ENCODE assay signal across 23 cellular contexts in the genomic region with DNA sequence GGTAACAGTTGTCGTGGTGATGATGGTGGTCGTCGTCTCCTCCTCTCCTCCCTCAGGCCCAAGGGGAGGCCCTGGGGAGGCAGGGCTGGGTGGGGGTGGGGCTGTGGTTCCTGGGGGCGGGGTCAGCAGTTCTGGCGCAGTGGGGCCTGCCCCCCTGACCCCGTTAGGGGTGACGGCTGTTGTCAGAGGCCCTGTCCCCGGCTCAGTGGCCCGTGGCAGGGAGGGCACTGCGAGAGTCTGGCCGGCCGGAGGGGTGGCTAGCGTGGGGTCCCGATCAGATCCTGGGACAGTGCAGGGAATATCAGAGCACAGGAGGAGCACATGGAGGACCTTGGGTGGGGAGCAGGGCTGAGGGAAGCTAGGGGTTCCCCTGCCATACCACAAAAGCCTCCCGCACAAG. TPM values are rescaled to one million over a fixed set of nuclear protein-coding genes. Genes with fewer than 3 reads are reported as not detected.
DNase-seq lines count a peak whose midpoint lies in the region; ATAC-seq and TF ChIP-seq lines count a peak whose summit lies in the region.
"Had no signal": no experiment of that assay in that cellular context is flagged by ENCODE, and none has a peak within 500 bp of the region (broad histone marks: within the 10 kb centered on the region; RNA-seq: fewer than 3 reads in every experiment).

No MANE protein-coding gene starts in this region.

- intact Hi-C loops in tibial artery (cut with DNase I; ENCODE audit: low total_unique reads) = no loop called here
- intact Hi-C loops in Right ventricle myocardium inferior (cut with DNase I) = no loop called here

- no peak overlapping the region for H3K27ac Mint-ChIP-seq in brain
- H3K27ac Mint-ChIP-seq: CD14-positive monocyte; CD4-positive, alpha-beta T cell; HFFc6 had no signal

- no peaks in the 10 kb centered on the region for H3K9me3 ChIP-seq in tibial artery
- H3K9me3 ChIP-seq: A549; BE2C; BLaER1 treated with 17β-estradiol and CSF1 and Interleukin-3, amounts not matched to agents 10 nM and 100 nM; HAP-1 had no signal

- no peak for ATAC-seq in Right ventricle myocardium inferior
- ATAC-seq: A549 had no signal

- H3K4me3 ChIP-seq in H7 (ENCODE audit: insufficient read depth, low read depth, low read length) = no peak overlapping the region
- H3K4me3 ChIP-seq in tibial artery = no peak overlapping the region
- H3K4me3 ChIP-seq: A549; BLaER1 treated with 17β-estradiol and CSF1 and Interleukin-3, amounts not matched to agents 10 nM and 100 nM; GM23248; HAP-1 had no signal

- H3K36me3 ChIP-seq in H7 (replicated peaks; ENCODE audit: control insufficient read depth, insufficient read depth, low read length) (peaks cover 1% of the 10 kb centered on the region), tibial artery (no peaks in the 10 kb centered on the region)
- H3K36me3 ChIP-seq: BLaER1 treated with 17β-estradiol and CSF1 and Interleukin-3, amounts not matched to agents 10 nM and 100 nM; HAP-1 had no signal

- no peak for TF ChIP-seq CTCF in brain (conservative IDR thresholded peaks at IDR 0.05)
- no peak for TF ChIP-seq CTCF in tibial artery (IDR thresholded peaks at IDR 0.05)

- no peak overlapping the region for H3K27ac ChIP-seq in tibial artery
- H3K27ac ChIP-seq: A549; BLaER1 treated with 17β-estradiol and CSF1 and Interleukin-3, amounts not matched to agents 10 nM and 100 nM; GM23248 had no signal

- peaks cover 17% of the 10 kb centered on the region for H3K36me3 Mint-ChIP-seq in brain
- H3K36me3 Mint-ChIP-seq: CD14-positive monocyte had no signal

- DNase-seq in H7 (peak; percentile 61), iPS-NIHi11 (ENCODE audit: low spot score) (peak; percentile 2), tibial artery (no peak), NAMALWA (ENCODE audit: low spot score) (no peak), Right ventricle myocardium inferior (ENCODE audit: missing footprints) (no peak)
- DNase-seq in activated CD8-positive, alpha-beta memory T cell treated with anti-CD3 and anti-CD28 coated beads, Interleukin-2, amount 50 U/mL, for 4 hours = no peak
- DNase-seq: 8988T; ACHN; AML-193; BE2C; Calu3; CD4-positive, alpha-beta T cell; COR-L47; DMS53; DMS79 treated with DMSO at 0.1 percent for 48 hours; GF-D8; GM23248; HFFc6 had no signal

- H3K9me3 Mint-ChIP-seq in brain = peaks cover 0 to 4% (median 0%) of the 10 kb centered on the region in 5 experiments
- H3K9me3 Mint-ChIP-seq: CD4-positive, alpha-beta T cell; HFFc6 had no signal

- H3K4me3 Mint-ChIP-seq in brain = peak overlapping the region in 3 of 5 experiments; percentile 16 to 93 (median 92)
- H3K4me3 Mint-ChIP-seq: CD4-positive, alpha-beta T cell; HFFc6 had no signal

- H3K4me1 ChIP-seq in tibial artery = peaks cover 0 to 26% (median 12%) of the 10 kb centered on the region in 4 donors

- H3K27me3 ChIP-seq in H7 (ENCODE audit: control insufficient read depth, insufficient read depth, low read length) (no peaks in the 10 kb centered on the region; the same call in 1 of the 2 replicates), tibial artery (peaks cover 2 to 45% of the 10 kb centered on the region in 2 donors)
- H3K27me3 ChIP-seq: BE2C had no signal

- peaks cover 36% of the 10 kb centered on the region for H3K4me1 Mint-ChIP-seq in brain

- H3K27me3 Mint-ChIP-seq in brain = peaks cover 11% of the 10 kb centered on the region

RNA-seq across cellular contexts. Expression of a gene that starts 2.5 kb away (rescaled TPM):
- 47.3 and 59.0 TPM in 2 replicates for total RNA-seq in H7 (2014; rRNA removed; shearing (Covaris generic))
- polyA plus RNA-seq in brain (ENCODE audit: insufficient read depth, low read depth, low replicate concordance) = 187 TPM
- 0.43 TPM for total RNA-seq in Right ventricle myocardium inferior
- total RNA-seq: CD4-positive, alpha-beta T cell had no signal
- polyA plus RNA-seq: CD14-positive monocyte had no signal

RNA-seq across cellular contexts. Expression of a gene that starts 3.4 kb away (rescaled TPM):
- total RNA-seq in H7 (2014; rRNA removed; shearing (Covaris generic)) = 24.4 and 24.6 TPM in 2 replicates
- 115 TPM for polyA plus RNA-seq in brain (ENCODE audit: insufficient read depth, low read depth, low replicate concordance)
- total RNA-seq in Right ventricle myocardium inferior = 0.19 TPM
- total RNA-seq: CD4-positive, alpha-beta T cell had no signal
- polyA plus RNA-seq: CD14-positive monocyte had no signal

RNA-seq across cellular contexts. Expression of a gene that starts 29.2 kb away (rescaled TPM):
- 8.3 and 9.1 TPM in 2 replicates for total RNA-seq in H7 (2014; rRNA removed; shearing (Covaris generic))
- polyA plus RNA-seq in brain (ENCODE audit: insufficient read depth, low read depth, low replicate concordance) = 61.7 TPM
- total RNA-seq in Right ventricle myocardium inferior = 8.0 TPM

RNA-seq across cellular contexts. Expression of a gene that starts 33.8 kb away (rescaled TPM):
- total RNA-seq in H7 (2014; rRNA removed; shearing (Covaris generic)) = 91.3 and 97.6 TPM in 2 replicates
- polyA plus RNA-seq in brain (ENCODE audit: insufficient read depth, low read depth, low replicate concordance) = 200 TPM
- 65.8 TPM for total RNA-seq in Right ventricle myocardium inferior

Comparison
In these comparisons a context has a peak if more than half of its experiments do, and no peak if none do; other contexts are left out.
1. DNase-seq: peak in H7 (single experiment) and iPS-NIHi11 (single experiment); none in activated CD8-positive, alpha-beta memory T cell treated with anti-CD3 and anti-CD28 coated beads, Interleukin-2, amount 50 U/mL, for 4 hours (single experiment), tibial artery (0 of 2), NAMALWA (single experiment) and Right ventricle myocardium inferior (single experiment).
2. RNA of a gene that starts 2.5 kb away (total RNA-seq): 47.3 to 59.0 TPM in H7; 0.43 TPM in Right ventricle myocardium inferior (single experiment); every median in the first group is over 10 times any median in the second.
3. RNA of a gene that starts 3.4 kb away (total RNA-seq): 24.4 to 24.6 TPM in H7; 0.19 TPM in Right ventricle myocardium inferior (single experiment); every median in the first group is over 10 times any median in the second.